Comparison of ENCODE assay signal across 1 cellular context in genomic region chr1:15409400-15410222, GRCh38.
TF ChIP-seq lines count a peak whose summit lies in the region.

Gene EFHD2 (plus strand): TSS chr1:15409888. CDS start chr1:15409972, 84 bp downstream.

TF ChIP-seq in K562, 482 proteins besides CTCF, POLR2A, EP300 and RAD21 (continued from another document and continues in another):
- TF ChIP-seq ZBTB49 (CRISPR knock-in tag; IDR thresholded peaks at IDR 0.05; ENCODE audit: borderline replicate concordance), result no peak
- TF ChIP-seq ZFX (CRISPR knock-in tag; IDR thresholded peaks at IDR 0.05), result peak; percentile 61
- TF ChIP-seq BDP1 (IDR thresholded peaks at IDR 0.05; ENCODE audit: insufficient read depth, insufficient read length), result no peak
- TF ChIP-seq FOXO4 (CRISPR knock-in tag; IDR thresholded peaks at IDR 0.05), result no peak
- TF ChIP-seq ID3 (CRISPR knock-in tag; IDR thresholded peaks at IDR 0.05), result no peak
- TF ChIP-seq ID3 (tag; IDR thresholded peaks at IDR 0.05), result peak; percentile 52; the same call in 1 of the 2 replicates
- no peak for TF ChIP-seq IRF2 (CRISPR knock-in tag; IDR thresholded peaks at IDR 0.05)
- TF ChIP-seq MED1 (CRISPR knock-in tag; IDR thresholded peaks at IDR 0.05; ENCODE audit: borderline replicate concordance), result no peak
- TF ChIP-seq MYNN (IDR thresholded peaks at IDR 0.05), result no peak
- no peak for TF ChIP-seq MYNN (CRISPR knock-in tag; IDR thresholded peaks at IDR 0.05)
- TF ChIP-seq SAFB2 (IDR thresholded peaks at IDR 0.05; ENCODE audit: borderline replicate concordance, low read depth, low read length, severe bottlenecking), result no peak
- no peak for TF ChIP-seq GTF2E2 (tag; IDR thresholded peaks at IDR 0.05)
- TF ChIP-seq POLR2AphosphoS5 (IDR thresholded peaks at IDR 0.05; ENCODE audit: control insufficient read depth, insufficient read depth, low read depth, low read length), result no peak
- TF ChIP-seq PBX2 (CRISPR knock-in tag; IDR thresholded peaks at IDR 0.05; ENCODE audit: low read depth), result no peak
- no peak for TF ChIP-seq PBX2 (tag; conservative IDR thresholded peaks at IDR 0.05; ENCODE audit: low read depth)
- TF ChIP-seq PRDM10 (IDR thresholded peaks at IDR 0.05; ENCODE audit: partially characterized antibody), result no peak
- TF ChIP-seq ZNF551 (CRISPR knock-in tag; IDR thresholded peaks at IDR 0.05), result no peak
- no peak for TF ChIP-seq HBP1 (CRISPR knock-in tag; IDR thresholded peaks at IDR 0.05)
- TF ChIP-seq ZNF512 (tag; IDR thresholded peaks at IDR 0.05), result no peak
- TF ChIP-seq FOXJ3 (CRISPR knock-in tag; IDR thresholded peaks at IDR 0.05), result peak; percentile 75; the same call in 1 of the 2 replicates
- no peak for TF ChIP-seq ZNF707 (CRISPR knock-in tag; conservative IDR thresholded peaks at IDR 0.05)
- TF ChIP-seq THRB (CRISPR knock-in tag; conservative IDR thresholded peaks at IDR 0.05), result no peak
- TF ChIP-seq POLR2B (IDR thresholded peaks at IDR 0.05; ENCODE audit: low read depth, partially characterized antibody), result no peak
- no peak for TF ChIP-seq STAG1 (CRISPR knock-in tag; IDR thresholded peaks at IDR 0.05; ENCODE audit: borderline replicate concordance)
- peak in 1 of 2 experiments; percentile 71; a peak in 2 of 4 replicates for TF ChIP-seq TEAD1 (CRISPR knock-in tag; IDR thresholded peaks at IDR 0.05)
- no peak for TF ChIP-seq THRAP3 (IDR thresholded peaks at IDR 0.05; ENCODE audit: borderline replicate concordance)
- no peak for TF ChIP-seq SMARCA4 (IDR thresholded peaks at IDR 0.05)
- no peak for TF ChIP-seq ZNF165 (CRISPR knock-in tag; IDR thresholded peaks at IDR 0.05; ENCODE audit: borderline replicate concordance)
- TF ChIP-seq CEBPB (tag; IDR thresholded peaks at IDR 0.05), result no peak
- TF ChIP-seq THAP7 (CRISPR knock-in tag; IDR thresholded peaks at IDR 0.05), result no peak
- TF ChIP-seq L3MBTL2 (IDR thresholded peaks at IDR 0.05), result peak; percentile 58
- TF ChIP-seq JUND (IDR thresholded peaks at IDR 0.05; ENCODE audit: borderline replicate concordance, low read depth, low read length), result no peak; the same call in 1 of the 2 replicates
- no peak for TF ChIP-seq JUND (tag; IDR thresholded peaks at IDR 0.05; ENCODE audit: borderline replicate concordance, low read depth, low read length)
- peak; percentile 77 for TF ChIP-seq RREB1 (CRISPR knock-in tag; IDR thresholded peaks at IDR 0.05)
- TF ChIP-seq CSDE1 (IDR thresholded peaks at IDR 0.05), result peak in 1 of 2 experiments; percentile 89; a peak in 2 of 4 replicates
- no peak for TF ChIP-seq ZNF133 (CRISPR knock-in tag; IDR thresholded peaks at IDR 0.05)
- peak; percentile 39; the same call in 1 of the 2 replicates for TF ChIP-seq NR2C2 (CRISPR knock-in tag; IDR thresholded peaks at IDR 0.05)
- TF ChIP-seq NR2C2 (tag; IDR thresholded peaks at IDR 0.05), result no peak
- TF ChIP-seq NONO (IDR thresholded peaks at IDR 0.05; ENCODE audit: low read depth in 2 of 2, low read length in 1 of 2), result peak in 1 of 2 experiments; percentile 87; a peak in 3 of 4 replicates
